Comparison of ENCODE assay signal across 23 cellular contexts in the genomic region with DNA sequence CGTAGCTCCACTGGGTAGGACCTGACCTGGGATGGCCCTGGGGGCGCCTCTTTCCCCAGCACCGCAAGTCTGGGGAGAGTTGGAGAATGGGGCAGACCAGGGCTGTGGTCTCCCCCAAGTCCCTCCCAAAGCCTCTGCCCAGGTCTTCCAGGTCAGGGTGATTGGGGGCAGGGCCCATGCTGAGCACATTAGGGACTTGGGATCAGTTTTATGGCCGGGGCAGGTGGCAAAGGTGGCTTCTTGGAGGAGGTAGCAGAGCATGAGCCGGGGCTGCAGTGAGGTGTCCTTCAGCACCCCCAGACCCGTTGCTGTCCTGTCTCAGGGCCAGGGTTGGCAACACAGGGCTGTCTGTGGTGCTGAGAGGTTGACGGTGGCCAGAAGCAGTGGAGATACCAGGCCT. TPM values are rescaled to one million over a fixed set of nuclear protein-coding genes. Genes with fewer than 3 reads are reported as not detected.
A peak's percentile ranks its signal among the peaks of the same experiment; 100 is the strongest.
DNase-seq lines count a peak whose midpoint lies in the region; ATAC-seq, FAIRE-seq and TF ChIP-seq lines count a peak whose summit lies in the region.
"Had no signal": no experiment of that assay in that cellular context is flagged by ENCODE, and none has a peak within 500 bp of the region (broad histone marks: within the 10 kb centered on the region; RNA-seq: fewer than 3 reads in every experiment).

No MANE protein-coding gene starts in this region.

- no peaks in the 10 kb centered on the region for H3K36me3 ChIP-seq in skeletal muscle tissue (ENCODE audit: control insufficient read depth in 3 of 3, insufficient read depth in 3 of 3, low read length in 3 of 3)
- no peaks in the 10 kb centered on the region for H3K36me3 ChIP-seq in adrenal gland (replicated peaks in 1 of 2)
- H3K36me3 ChIP-seq: transverse colon had no signal

- peak overlapping the region; percentile 74 for H3K27ac ChIP-seq in skeletal muscle tissue (ENCODE audit: low read depth, low read length)
- no peak overlapping the region for H3K27ac ChIP-seq in adrenal gland
- H3K27ac ChIP-seq: hepatocyte, VCaP had no signal

- H3K9ac ChIP-seq in skeletal muscle tissue (ENCODE audit: low read depth in 1 of 3, low read length in 3 of 3): peak overlapping the region; percentile 12 to 72 (median 23)

- no peaks in the 10 kb centered on the region for H3K27me3 ChIP-seq in skeletal muscle tissue (ENCODE audit: control insufficient read depth in 3 of 3, insufficient read depth in 3 of 3, low read length in 3 of 3)
- H3K27me3 ChIP-seq in adrenal gland: no peaks in the 10 kb centered on the region
- H3K27me3 ChIP-seq: hepatocyte, transverse colon had no signal

- 95 to 100% (median 98%) methylated on average over 1 to 7 of the region's 7 CpGs for WGBS in adrenal gland, 4 donors

- POLR2A ChIA-PET in activated CD4-positive, alpha-beta memory T cell treated with anti-CD3 and anti-CD28 coated beads, Interleukin-2, amount 10 ng/mL, durations not matched to agents 7 days and 5 days (lab: Charles Lee): interaction anchor here (1.2 to 2.4 kb wide), 2 partner anchors 17 to 22 kb away, joined by 3 to 8 read pairs; no protein-coding TSS in a partner anchor
- POLR2A ChIA-PET in activated CD4-positive, alpha-beta memory T cell treated with anti-CD3 and anti-CD28 coated beads for 36 hours (lab: Charles Lee): no interaction called here

- no peaks in the 10 kb centered on the region for H3K9me3 Mint-ChIP-seq in activated CD4-positive, alpha-beta memory T cell treated with anti-CD3 and anti-CD28 coated beads, Interleukin-2, amount 10 ng/mL, durations not matched to agents 7 days and 5 days
- no peaks in the 10 kb centered on the region for H3K9me3 Mint-ChIP-seq in activated CD4-positive, alpha-beta memory T cell treated with anti-CD3 and anti-CD28 coated beads for 36 hours
- H3K9me3 Mint-ChIP-seq in activated T-helper 17 cell treated with anti-CD3 and anti-CD28 coated beads, Interleukin-2, amount 50 U/mL, for 72 hours: no peaks in the 10 kb centered on the region
- H3K9me3 Mint-ChIP-seq: neural crest cell had no signal

- intact Hi-C loops in activated CD4-positive, alpha-beta memory T cell treated with anti-CD3 and anti-CD28 coated beads for 36 hours (cut with micrococcal nuclease): no loop called here
- intact Hi-C loops in adrenal gland (cut with DNase I): no loop called here

- no peak for TF ChIP-seq CTCF in GM12865 (IDR thresholded peaks at IDR 0.05; ENCODE audit: insufficient read depth, low read depth, low read length, missing control alignments)
- no peak for TF ChIP-seq CTCF in adrenal gland (IDR thresholded peaks at IDR 0.05)

- no peaks in the 10 kb centered on the region for H3K27me3 Mint-ChIP-seq in activated CD4-positive, alpha-beta memory T cell treated with anti-CD3 and anti-CD28 coated beads, Interleukin-2, amount 10 ng/mL, durations not matched to agents 7 days and 5 days
- no peaks in the 10 kb centered on the region for H3K27me3 Mint-ChIP-seq in activated CD4-positive, alpha-beta memory T cell treated with anti-CD3 and anti-CD28 coated beads for 36 hours
- H3K27me3 Mint-ChIP-seq in activated T-helper 17 cell treated with anti-CD3 and anti-CD28 coated beads, Interleukin-2, amount 50 U/mL, for 72 hours: no peaks in the 10 kb centered on the region

- peak overlapping the region; percentile 29 for H3K4me3 ChIP-seq in GM12865 (ENCODE audit: low read depth, low read length)
- H3K4me3 ChIP-seq in skeletal muscle tissue (ENCODE audit: low read length in 3 of 3): no peak overlapping the region
- H3K4me3 ChIP-seq in adrenal gland: no peak overlapping the region
- H3K4me3 ChIP-seq: A549, hepatocyte, transverse colon had no signal

- H3K4me1 ChIP-seq in skeletal muscle tissue (ENCODE audit: control insufficient read depth in 3 of 3, insufficient read depth in 3 of 3, low read length in 3 of 3): peaks cover 92 to 98% (median 97%) of the 10 kb centered on the region in 3 donors
- H3K4me1 ChIP-seq in adrenal gland (replicated peaks in 1 of 2): peaks cover 0 to 30% of the 10 kb centered on the region in 2 donors

- CTCF ChIA-PET in activated CD4-positive, alpha-beta memory T cell treated with anti-CD3 and anti-CD28 coated beads, Interleukin-2, amount 10 ng/mL, durations not matched to agents 7 days and 5 days (lab: Charles Lee): interaction anchor here (1.9 to 2.2 kb wide), 2 partner anchors 11 to 31 kb away, joined by 8 to 12 read pairs; no protein-coding TSS in a partner anchor
- CTCF ChIA-PET in activated CD4-positive, alpha-beta memory T cell treated with anti-CD3 and anti-CD28 coated beads for 36 hours (lab: Charles Lee): interaction anchor here (1.2 kb wide), 1 partner anchor 11 kb away, joined by 3 read pairs; no protein-coding TSS in a partner anchor

- peaks cover 14% of the 10 kb centered on the region for H3K36me3 Mint-ChIP-seq in activated CD4-positive, alpha-beta memory T cell treated with anti-CD3 and anti-CD28 coated beads, Interleukin-2, amount 10 ng/mL, durations not matched to agents 7 days and 5 days (ENCODE audit: low read depth)
- peaks cover 1% of the 10 kb centered on the region for H3K36me3 Mint-ChIP-seq in activated CD4-positive, alpha-beta memory T cell treated with anti-CD3 and anti-CD28 coated beads for 36 hours
- peaks cover 15% of the 10 kb centered on the region for H3K36me3 Mint-ChIP-seq in activated T-helper 17 cell treated with anti-CD3 and anti-CD28 coated beads, Interleukin-2, amount 50 U/mL, for 72 hours (ENCODE audit: low read depth)

- peaks cover 83% of the 10 kb centered on the region for H3K4me1 Mint-ChIP-seq in activated CD4-positive, alpha-beta memory T cell treated with anti-CD3 and anti-CD28 coated beads, Interleukin-2, amount 10 ng/mL, durations not matched to agents 7 days and 5 days
- peaks cover 72% of the 10 kb centered on the region for H3K4me1 Mint-ChIP-seq in activated CD4-positive, alpha-beta memory T cell treated with anti-CD3 and anti-CD28 coated beads for 36 hours (ENCODE audit: low read depth)
- H3K4me1 Mint-ChIP-seq in activated T-helper 17 cell treated with anti-CD3 and anti-CD28 coated beads, Interleukin-2, amount 50 U/mL, for 72 hours: peaks cover 32% of the 10 kb centered on the region

- DNase-seq in activated CD4-positive, alpha-beta memory T cell treated with anti-CD3 and anti-CD28 coated beads, Interleukin-2, amount 10 ng/mL, durations not matched to agents 7 days and 5 days: no peak
- no peak for DNase-seq in activated CD4-positive, alpha-beta memory T cell treated with anti-CD3 and anti-CD28 coated beads for 36 hours
- DNase-seq in GM12865 (ENCODE audit: low read depth): no peak
- DNase-seq in adrenal gland: no peak
- no peak for DNase-seq in dermis blood vessel endothelial cell
- DNase-seq in frontal cortex (ENCODE audit: low spot score in 2 of 2): no peak
- DNase-seq: activated gamma-delta T cell treated with Interleukin-2 at 50 U/mL for 16 hours; mesendoderm; NCI-H187 treated with DMSO at 0.1 percent for 48 hours; NCI-H345; stimulated activated naive CD4-positive, alpha-beta T cell; transverse colon had no signal

- H3K9me3 ChIP-seq in skeletal muscle tissue (ENCODE audit: control insufficient read depth in 3 of 3, low read length in 3 of 3) (no peaks in the 10 kb centered on the region), adrenal gland (replicated peaks in 1 of 3) (no peaks in the 10 kb centered on the region)
- H3K9me3 ChIP-seq: A549, transverse colon had no signal

- no peak for TF ChIP-seq POLR2A in adrenal gland (IDR thresholded peaks at IDR 0.05)

- H3K27ac Mint-ChIP-seq in activated CD4-positive, alpha-beta memory T cell treated with anti-CD3 and anti-CD28 coated beads, Interleukin-2, amount 10 ng/mL, durations not matched to agents 7 days and 5 days: peak overlapping the region; percentile 54
- H3K27ac Mint-ChIP-seq in activated CD4-positive, alpha-beta memory T cell treated with anti-CD3 and anti-CD28 coated beads for 36 hours: no peak overlapping the region
- peak overlapping the region; percentile 50 for H3K27ac Mint-ChIP-seq in activated T-helper 17 cell treated with anti-CD3 and anti-CD28 coated beads, Interleukin-2, amount 50 U/mL, for 72 hours

- ATAC-seq in activated T-helper 17 cell treated with anti-CD3 and anti-CD28 coated beads, Interleukin-2, amount 50 U/mL, for 72 hours (replicated peaks): no peak

- no peak for FAIRE-seq in frontal cortex (lab: Jason Lieb, UNC)
- FAIRE-seq: A549, astrocyte, endometrium, GM19239, H1, keratinocyte had no signal

- H3K4me3 Mint-ChIP-seq in activated CD4-positive, alpha-beta memory T cell treated with anti-CD3 and anti-CD28 coated beads, Interleukin-2, amount 10 ng/mL, durations not matched to agents 7 days and 5 days: no peak overlapping the region
- H3K4me3 Mint-ChIP-seq in activated CD4-positive, alpha-beta memory T cell treated with anti-CD3 and anti-CD28 coated beads for 36 hours: no peak overlapping the region
- H3K4me3 Mint-ChIP-seq in activated T-helper 17 cell treated with anti-CD3 and anti-CD28 coated beads, Interleukin-2, amount 50 U/mL, for 72 hours: no peak overlapping the region
- H3K4me3 Mint-ChIP-seq: neural crest cell had no signal

RNA-seq across cellular contexts. Expression of gene RELT, which starts 6.0 kb away (rescaled TPM):
- 10 to 100 TPM; 26.0 to 27.3 TPM for total RNA-seq in activated CD4-positive, alpha-beta memory T cell treated with anti-CD3 and anti-CD28 coated beads, Interleukin-2, amount 10 ng/mL, durations not matched to agents 7 days and 5 days
- total RNA-seq in activated CD4-positive, alpha-beta memory T cell treated with anti-CD3 and anti-CD28 coated beads for 36 hours: 10 to 100 TPM; 18.5 to 18.9 TPM
- total RNA-seq in activated T-helper 17 cell treated with anti-CD3 and anti-CD28 coated beads, Interleukin-2, amount 50 U/mL, for 72 hours: 10 to 100 TPM; 31.2 to 39.9 TPM
- total RNA-seq in skeletal muscle tissue: 1.6 TPM
- total RNA-seq in adrenal gland: 1 to 10 TPM; 4.4 to 8.7 (median 6.4) TPM
- polyA plus RNA-seq in adrenal gland: 1 to 10 TPM in 2 of 3 donors, under 1 TPM in 1; 0.73 to 4.7 (median 2.3) TPM
- total RNA-seq in dermis blood vessel endothelial cell: 6.7 and 7.8 TPM in 2 replicates
- 2.0 TPM for total RNA-seq in frontal cortex
